In the genomic region with DNA sequence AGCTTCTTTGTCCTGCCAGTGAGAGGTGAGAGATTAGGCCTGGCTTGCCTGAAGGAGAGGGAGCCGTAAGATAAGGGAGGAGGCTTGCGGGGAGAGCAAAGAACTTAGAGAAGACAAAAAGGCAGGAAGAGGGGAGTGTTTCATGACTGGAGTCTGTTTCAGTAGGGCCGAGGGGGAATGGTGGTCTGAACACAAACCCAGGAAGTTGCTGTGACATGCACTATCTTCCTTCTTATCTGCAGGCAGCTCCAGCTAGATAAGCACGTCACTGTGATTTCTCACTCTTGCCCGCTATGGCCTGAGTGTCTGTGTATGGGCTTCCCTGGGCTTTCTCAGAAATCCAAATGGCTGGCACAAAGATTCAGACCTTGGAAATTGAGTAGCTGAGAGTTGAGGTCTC, we compare ENCODE assay signal across 1 cellular context.
TF ChIP-seq lines count a peak whose summit lies in the region.

No MANE protein-coding gene starts in this region.

TF ChIP-seq in SK-N-SH treated with all-trans-retinoic acid at 6 μM for 48 hours, 23 proteins besides CTCF, POLR2A, EP300 and RAD21 (continued from another document):
- TF ChIP-seq TSHZ2 (CRISPR knock-in tag; IDR thresholded peaks at IDR 0.05) (no peak), BACH2 (CRISPR knock-in tag; IDR thresholded peaks at IDR 0.05; ENCODE audit: borderline replicate concordance) (no peak), PPARA (CRISPR knock-in tag; IDR thresholded peaks at IDR 0.05; ENCODE audit: borderline replicate concordance) (no peak), ARNTL (CRISPR knock-in tag; IDR thresholded peaks at IDR 0.05; ENCODE audit: borderline replicate concordance, low read depth) (no peak), ISL1 (CRISPR knock-in tag; IDR thresholded peaks at IDR 0.05) (no peak), ZNF8 (CRISPR knock-in tag; IDR thresholded peaks at IDR 0.05) (no peak), RARB (CRISPR knock-in tag; IDR thresholded peaks at IDR 0.05) (no peak), GLIS3 (CRISPR knock-in tag; IDR thresholded peaks at IDR 0.05) (no peak), OSR1 (CRISPR knock-in tag; IDR thresholded peaks at IDR 0.05) (no peak)
- TF ChIP-seq, protein P1, sequence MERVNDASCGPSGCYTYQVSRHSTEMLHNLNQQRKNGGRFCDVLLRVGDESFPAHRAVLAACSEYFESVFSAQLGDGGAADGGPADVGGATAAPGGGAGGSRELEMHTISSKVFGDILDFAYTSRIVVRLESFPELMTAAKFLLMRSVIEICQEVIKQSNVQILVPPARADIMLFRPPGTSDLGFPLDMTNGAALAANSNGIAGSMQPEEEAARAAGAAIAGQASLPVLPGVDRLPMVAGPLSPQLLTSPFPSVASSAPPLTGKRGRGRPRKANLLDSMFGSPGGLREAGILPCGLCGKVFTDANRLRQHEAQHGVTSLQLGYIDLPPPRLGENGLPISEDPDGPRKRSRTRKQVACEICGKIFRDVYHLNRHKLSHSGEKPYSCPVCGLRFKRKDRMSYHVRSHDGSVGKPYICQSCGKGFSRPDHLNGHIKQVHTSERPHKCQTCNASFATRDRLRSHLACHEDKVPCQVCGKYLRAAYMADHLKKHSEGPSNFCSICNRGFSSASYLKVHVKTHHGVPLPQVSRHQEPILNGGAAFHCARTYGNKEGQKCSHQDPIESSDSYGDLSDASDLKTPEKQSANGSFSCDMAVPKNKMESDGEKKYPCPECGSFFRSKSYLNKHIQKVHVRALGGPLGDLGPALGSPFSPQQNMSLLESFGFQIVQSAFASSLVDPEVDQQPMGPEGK (CRISPR knock-in tag; IDR thresholded peaks at IDR 0.05; ENCODE audit: borderline replicate concordance), result no peak
TF ChIP-seq in SK-N-SH treated with all-trans-retinoic acid at 6 μM for 48 hours: peak in this region for 0.
